ENCODE assay signal across 8 cellular contexts in the genomic region with DNA sequence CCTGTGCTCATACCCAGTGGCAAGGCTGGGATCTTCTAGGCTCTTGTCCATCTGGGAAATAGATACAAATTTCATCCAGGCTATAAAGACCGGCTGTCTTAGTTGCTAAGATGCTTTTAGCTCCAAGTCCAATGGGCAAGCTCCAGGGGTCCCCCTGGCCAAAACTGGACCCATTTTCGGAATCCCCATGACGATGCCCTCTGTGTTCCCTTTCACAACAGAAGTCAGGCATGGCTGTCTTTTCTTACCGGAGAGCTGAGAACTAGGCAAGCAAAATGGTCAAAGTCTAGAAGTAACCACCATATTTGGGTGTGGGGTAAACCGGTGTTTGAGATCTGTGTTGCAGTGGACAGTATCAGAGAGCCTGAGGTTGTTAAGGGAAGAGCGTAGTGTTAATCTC. TPM values are rescaled to one million over a fixed set of nuclear protein-coding genes. Genes with fewer than 3 reads are reported as not detected.
DNase-seq lines count a peak whose midpoint lies in the region; ATAC-seq and TF ChIP-seq lines count a peak whose summit lies in the region.

No MANE protein-coding gene starts in this region.

- no peak for ATAC-seq in central memory CD8-positive, alpha-beta T cell (replicated peaks; ENCODE audit: extremely low read depth, poor library complexity, severe bottlenecking)
- ATAC-seq in naive B cell (ENCODE audit: low read depth in 2 of 2), result no peak

- no peaks in the 10 kb centered on the region for H3K27me3 Mint-ChIP-seq in IgD-negative memory B cell
- H3K27me3 Mint-ChIP-seq in central memory CD8-positive, alpha-beta T cell, result no peaks in the 10 kb centered on the region
- H3K27me3 Mint-ChIP-seq in naive B cell, result no peaks in the 10 kb centered on the region

- H3K4me1 Mint-ChIP-seq in IgD-negative memory B cell, result peaks cover 13 to 18% (median 14%) of the 10 kb centered on the region in 3 donors
- H3K4me1 Mint-ChIP-seq in central memory CD8-positive, alpha-beta T cell, result peaks cover 32% of the 10 kb centered on the region
- H3K4me1 Mint-ChIP-seq in naive B cell, result peaks cover 23 to 35% (median 30%) of the 10 kb centered on the region in 3 donors

- peak overlapping the region; percentile 97 to 100 (median 100) for H3K27ac Mint-ChIP-seq in IgD-negative memory B cell
- H3K27ac Mint-ChIP-seq in central memory CD8-positive, alpha-beta T cell (ENCODE audit: low read depth), result peak overlapping the region; percentile 98
- H3K27ac Mint-ChIP-seq in naive B cell, result peak overlapping the region; percentile 99 to 100 (median 100)

- peak overlapping the region; percentile 97 for H3K4me3 ChIP-seq in AG09309 (ENCODE audit: control insufficient read depth, low read depth, low read length)

- no peaks in the 10 kb centered on the region for H3K9me3 Mint-ChIP-seq in IgD-negative memory B cell
- no peaks in the 10 kb centered on the region for H3K9me3 Mint-ChIP-seq in central memory CD8-positive, alpha-beta T cell
- no peaks in the 10 kb centered on the region for H3K9me3 Mint-ChIP-seq in naive B cell

- no peak for TF ChIP-seq CTCF in AG09309 (IDR thresholded peaks at IDR 0.05; ENCODE audit: control insufficient read depth, insufficient read depth, low read depth, low read length, missing control alignments)

- peak overlapping the region; percentile 96 to 100 (median 99) for H3K4me3 Mint-ChIP-seq in IgD-negative memory B cell
- H3K4me3 Mint-ChIP-seq in central memory CD8-positive, alpha-beta T cell, result peak overlapping the region; percentile 88
- H3K4me3 Mint-ChIP-seq in naive B cell, result peak overlapping the region; percentile 93 to 100 (median 99)

- DNase-seq in AG09309 (ENCODE audit: low read depth), result no peak
- DNase-seq in central memory CD8-positive, alpha-beta T cell (ENCODE audit: low spot score in 2 of 2), result no peak
- DNase-seq in naive B cell, result no peak
- no peak for DNase-seq in NK-92 treated with Interleukin-12 subunit alpha and Interleukin-12 subunit beta, amount 100 ng/mL, for 24 hours (lab: John Stamatoyannopoulos, UW)
- no peak for DNase-seq in 8988T
- DNase-seq in SKM-1 (lab: John Stamatoyannopoulos, UW; ENCODE audit: unreplicated experiment), result no peak
- DNase-seq in HPDE6-E6E7 (ENCODE audit: extremely low spot score), result no peak

- H3K36me3 Mint-ChIP-seq in IgD-negative memory B cell (peaks cover 1% of the 10 kb centered on the region), naive B cell (peaks cover 0 to 4% of the 10 kb centered on the region in 2 donors)
- peaks cover 23% of the 10 kb centered on the region for H3K36me3 Mint-ChIP-seq in central memory CD8-positive, alpha-beta T cell (ENCODE audit: insufficient read depth)

RNA-seq across cellular contexts. Expression of gene GLYCTK, which starts 1.0 kb away (rescaled TPM):
- 7.4 TPM for polyA plus RNA-seq in IgD-negative memory B cell
- 1 to 10 TPM; 5.5 to 8.9 (median 6.6) TPM for polyA plus RNA-seq in naive B cell (ENCODE audit: low read depth in 6 of 6)

RNA-seq across cellular contexts. Expression of gene WDR82, which starts 10.2 kb away (rescaled TPM):
- polyA plus RNA-seq in IgD-negative memory B cell (55.0 TPM), naive B cell (ENCODE audit: low read depth in 6 of 6) (10 to 100 TPM; 24.0 to 71.6 (median 58.9) TPM)

RNA-seq across cellular contexts. Expression of gene DNAH1, which starts 27.4 kb away (rescaled TPM):
- polyA plus RNA-seq in IgD-negative memory B cell (1.1 TPM), naive B cell (ENCODE audit: low read depth in 6 of 6) (1 to 10 TPM in 2 of 6 donors, under 1 TPM in 3, not detected in 1; 0.45 to 1.6 (median 0.65) TPM)

RNA-seq across cellular contexts. Expression of gene PPM1M, which starts 43.1 kb away (rescaled TPM):
- polyA plus RNA-seq in IgD-negative memory B cell, result 51.3 TPM
- polyA plus RNA-seq in naive B cell (ENCODE audit: low read depth in 6 of 6), result 10 to 100 TPM; 16.8 to 38.5 (median 21.4) TPM

RNA-seq across cellular contexts. Expression of gene TWF2, which starts 49.7 kb away (rescaled TPM):
- polyA plus RNA-seq in IgD-negative memory B cell (108 TPM), naive B cell (ENCODE audit: low read depth in 6 of 6) (10 to 100 TPM; 48.5 to 90.8 (median 75.4) TPM)
